1 cellular context compared by ENCODE assay signal in genomic region chr5:95508550-95508949, GRCh38.
TF ChIP-seq lines count a peak whose summit lies in the region.

No MANE protein-coding gene starts in this region.

TF ChIP-seq in IMR-90, 13 proteins besides CTCF, POLR2A, EP300 and RAD21:
- TF ChIP-seq RCOR1 (IDR thresholded peaks at IDR 0.05; ENCODE audit: insufficient replicate concordance, low read length) (no peak), CEBPB (IDR thresholded peaks at IDR 0.05; ENCODE audit: low read depth, low read length) (no peak), MAZ (IDR thresholded peaks at IDR 0.05; ENCODE audit: borderline replicate concordance, low read depth, low read length) (no peak), NFE2L2 (IDR thresholded peaks at IDR 0.05; ENCODE audit: low read depth, low read length) (no peak), BHLHE40 (IDR thresholded peaks at IDR 0.05; ENCODE audit: low read depth, low read length) (no peak), USF2 (IDR thresholded peaks at IDR 0.05; ENCODE audit: low read depth, low read length) (no peak), RFX5 (IDR thresholded peaks at IDR 0.05; ENCODE audit: low read depth, low read length) (no peak), MXI1 (IDR thresholded peaks at IDR 0.05; ENCODE audit: borderline replicate concordance, low read depth, low read length) (no peak), CHD1 (IDR thresholded peaks at IDR 0.05; ENCODE audit: low read depth, low read length) (no peak), FOS (IDR thresholded peaks at IDR 0.05; ENCODE audit: low read depth, low read length) (no peak)
- TF ChIP-seq, protein P1, sequence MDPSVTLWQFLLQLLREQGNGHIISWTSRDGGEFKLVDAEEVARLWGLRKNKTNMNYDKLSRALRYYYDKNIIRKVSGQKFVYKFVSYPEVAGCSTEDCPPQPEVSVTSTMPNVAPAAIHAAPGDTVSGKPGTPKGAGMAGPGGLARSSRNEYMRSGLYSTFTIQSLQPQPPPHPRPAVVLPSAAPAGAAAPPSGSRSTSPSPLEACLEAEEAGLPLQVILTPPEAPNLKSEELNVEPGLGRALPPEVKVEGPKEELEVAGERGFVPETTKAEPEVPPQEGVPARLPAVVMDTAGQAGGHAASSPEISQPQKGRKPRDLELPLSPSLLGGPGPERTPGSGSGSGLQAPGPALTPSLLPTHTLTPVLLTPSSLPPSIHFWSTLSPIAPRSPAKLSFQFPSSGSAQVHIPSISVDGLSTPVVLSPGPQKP (IDR thresholded peaks at IDR 0.05; ENCODE audit: borderline replicate concordance, low read depth, low read length) = no peak
TF ChIP-seq in IMR-90: peak in this region for 0.
